In the genomic region with DNA sequence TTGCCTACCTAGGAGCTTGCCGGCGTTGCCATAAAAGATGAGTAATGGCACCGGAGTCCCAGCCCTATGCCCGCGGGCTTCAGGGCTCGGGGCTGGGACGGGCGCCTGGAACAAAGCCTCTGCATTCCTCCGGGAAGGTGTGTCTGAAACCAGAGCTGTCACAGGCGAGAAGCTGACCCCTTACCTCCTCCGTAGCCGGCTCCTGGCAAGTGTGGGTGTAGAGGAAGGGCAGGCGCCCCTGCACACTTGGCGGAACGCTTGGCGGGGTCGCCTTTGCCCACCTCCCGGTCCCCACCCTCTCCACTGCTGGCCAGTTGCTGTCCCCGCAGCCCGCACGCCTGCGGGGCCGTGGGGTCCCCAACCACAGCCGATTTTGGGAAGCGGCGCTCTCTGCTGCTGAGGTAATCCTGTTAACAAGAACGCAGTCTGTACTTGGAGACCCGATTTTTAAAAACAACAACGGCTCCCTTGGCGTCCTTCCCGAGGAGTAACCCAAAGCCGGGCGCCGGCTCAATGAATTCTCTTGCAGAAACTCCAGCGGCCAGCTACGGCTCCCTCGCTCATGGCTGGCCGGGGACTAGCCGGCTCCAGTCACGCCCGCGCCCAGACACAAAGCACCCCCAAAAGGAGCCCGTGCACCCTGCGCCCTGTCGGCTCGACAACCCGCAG, we compare ENCODE assay signal across 8 cellular contexts.
DNase-seq lines count a peak whose midpoint lies in the region; ATAC-seq, FAIRE-seq and TF ChIP-seq lines count a peak whose summit lies in the region.

No MANE protein-coding gene starts in this region.

- DNase-seq in Caki2 (ENCODE audit: low read depth) (peak; percentile 84), PC-3 (peak; percentile 96), D721Med (ENCODE audit: insufficient read length, low spot score) (no peak), OCI-M1 (lab: John Stamatoyannopoulos, UW) (no peak)

- TF ChIP-seq CTCF in PC-3 (conservative IDR thresholded peaks at IDR 0.05; ENCODE audit: low read depth, low read length) (no peak), D721Med (IDR thresholded peaks at IDR 0.05; ENCODE audit: insufficient read depth, missing control alignments) (no peak)

- peak overlapping the region; percentile 100 for H3K4me2 ChIP-seq in PC-3 (ENCODE audit: low read length)

- no peaks in the 10 kb centered on the region for H3K27me3 ChIP-seq in PC-3 (ENCODE audit: low read length)
- H3K27me3 ChIP-seq in muscle layer of duodenum (ENCODE audit: low read depth, low read length) = peaks cover 10% of the 10 kb centered on the region

- FAIRE-seq in D721Med (lab: Jason Lieb, UNC) = no peak

- H3K36me3 ChIP-seq in PC-3 (ENCODE audit: low read depth, low read length) (no peaks in the 10 kb centered on the region), muscle layer of duodenum (ENCODE audit: control insufficient read depth in 1 of 2, insufficient read depth in 2 of 2, low read length in 2 of 2) (no peaks in the 10 kb centered on the region)

- 0 out of 2 replicates have a peak, but pooled peaks cover 4% of the 10 kb centered on the region for H4K20me1 ChIP-seq in PC-3 (ENCODE audit: low read length)

- H3K9me2 ChIP-seq in PC-3 (replicated peaks; ENCODE audit: low read length) = no peaks in the 10 kb centered on the region

- intact Hi-C loops in PC-3 (cut with micrococcal nuclease) = loop anchor here (2.0 to 5.0 kb wide), 3 partner anchors 42 to 136 kb away; no protein-coding TSS in a partner anchor

- peak overlapping the region; percentile 64 for H3K9ac ChIP-seq in PC-3 (ENCODE audit: low read length)

- peak overlapping the region; percentile 69 for H3K27ac ChIP-seq in PC-3 (ENCODE audit: low read length)
- peak overlapping the region; percentile 26 for H3K27ac ChIP-seq in muscle layer of duodenum (ENCODE audit: low read length)

- in situ Hi-C loops in Caki2 (cut with HindIII; ENCODE audit: low pct_unique_long_range_greater_than_20kb, low sequenced_read_pairs) = no loop called here

- peak overlapping the region; percentile 89 for H3K4me3 ChIP-seq in PC-3 (ENCODE audit: low read length)
- peak overlapping the region; percentile 38 to 61 for H3K4me3 ChIP-seq in muscle layer of duodenum (ENCODE audit: low read depth in 1 of 2, low read length in 2 of 2)

- CTCF ChIA-PET in PC-3 (lab: Charles Lee) = interaction anchor here (0.5 to 1.2 kb wide), 2 partner anchors 42 to 138 kb away, joined by 3 to 4 read pairs; no protein-coding TSS in a partner anchor

- no peaks in the 10 kb centered on the region for H3F3A ChIP-seq in PC-3 (ENCODE audit: low read length, unreplicated experiment)

- POLR2A ChIA-PET in PC-3 (lab: Charles Lee; ENCODE audit: unreplicated experiment) = interaction anchor here (0.5 to 0.7 kb wide), 2 partner anchors 42 to 150 kb away, joined by 3 to 4 read pairs; no protein-coding TSS in a partner anchor

- H3K4me1 ChIP-seq in PC-3 (ENCODE audit: insufficient read depth, low read length) = peaks cover 32% of the 10 kb centered on the region
- H3K4me1 ChIP-seq in muscle layer of duodenum (ENCODE audit: control insufficient read depth in 1 of 2, insufficient read depth in 2 of 2, low read length in 2 of 2) = peaks cover 0 to 15% of the 10 kb centered on the region in 2 donors

- ATAC-seq in GM21737 (IDR thresholded peaks at IDR 0.05; ENCODE audit: unreplicated experiment) = peak; percentile 22
- peak; percentile 86 for ATAC-seq in PC-3
- ATAC-seq in esophagus mucosa = peak; percentile 92
- ATAC-seq in HG02840 (IDR thresholded peaks at IDR 0.05; ENCODE audit: low FRiP score, unreplicated experiment) = no peak

- H3K9me3 ChIP-seq in PC-3 (ENCODE audit: low read length) = no peaks in the 10 kb centered on the region
- H3K9me3 ChIP-seq in muscle layer of duodenum (ENCODE audit: control insufficient read depth in 1 of 2, low read length in 2 of 2) = no peaks in the 10 kb centered on the region

- H3K79me2 ChIP-seq in PC-3 (ENCODE audit: low read length) = peaks cover 45% of the 10 kb centered on the region

- BruUV-seq in PC-3 (replicated peaks; lab: Mats Ljungman, UMichigan) = TSS peak; percentile 94

- H2AFZ ChIP-seq in PC-3 (ENCODE audit: low read length) = peak overlapping the region; percentile 78

Comparison
In these comparisons a context has a peak if more than half of its experiments do, and no peak if none do; other contexts are left out.
1. DNase-seq: peak in Caki2 (single experiment) and PC-3 (single experiment); none in D721Med (single experiment) and OCI-M1 (single experiment).